In the genomic region with DNA sequence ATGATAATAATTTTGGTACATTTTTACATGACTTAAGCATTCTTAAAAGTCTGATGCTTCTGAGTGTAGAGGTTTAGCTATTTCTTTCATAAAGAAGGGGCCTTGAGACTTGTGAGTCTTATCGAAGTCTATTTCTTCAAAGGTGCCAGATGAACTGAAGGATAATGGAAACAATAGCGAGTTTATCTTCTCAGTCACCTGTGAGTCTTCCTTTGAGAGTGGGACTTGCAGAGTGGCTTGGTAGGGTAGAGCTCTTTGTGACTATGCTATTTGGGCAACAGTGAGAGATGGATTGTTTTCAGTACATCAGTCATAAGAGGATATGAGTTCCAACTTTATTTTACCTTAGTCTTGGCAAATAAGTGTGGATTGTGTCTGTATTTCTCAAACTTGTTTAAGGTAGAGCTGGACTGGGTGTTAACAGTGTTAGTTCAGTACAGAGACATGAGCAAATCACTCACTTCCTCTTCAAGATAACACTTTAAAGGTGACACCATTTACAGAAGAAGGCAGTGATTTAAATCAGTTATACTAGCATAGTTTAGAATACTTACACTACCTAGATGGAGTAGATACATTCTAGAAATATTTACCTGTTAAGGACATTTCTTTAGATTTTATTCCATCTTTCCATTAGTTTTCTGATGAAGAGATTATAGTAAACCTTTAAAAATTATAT, we compare ENCODE assay signal across 16 cellular contexts. TPM values are rescaled to one million over a fixed set of nuclear protein-coding genes. Genes with fewer than 3 reads are reported as not detected.
A peak's percentile ranks its signal among the peaks of the same experiment; 100 is the strongest.
DNase-seq lines count a peak whose midpoint lies in the region; ATAC-seq, FAIRE-seq and TF ChIP-seq lines count a peak whose summit lies in the region.
"Had no signal": no experiment of that assay in that cellular context is flagged by ENCODE, and none has a peak within 500 bp of the region (broad histone marks: within the 10 kb centered on the region; RNA-seq: fewer than 3 reads in every experiment).

No MANE protein-coding gene starts in this region.

- H3K4me2 ChIP-seq in A549 = no peak overlapping the region; the same call in 2 of the 3 replicates
- H3K4me2 ChIP-seq in PC-9 = peak overlapping the region; percentile 75

- peaks cover 9% of the 10 kb centered on the region for H3K27me3 Mint-ChIP-seq in CD4-positive, CD25-positive, alpha-beta regulatory T cell

- peaks cover 33% of the 10 kb centered on the region for H4K20me1 ChIP-seq in PC-9 (ENCODE audit: insufficient read depth)

- POLR2A ChIA-PET in A549 (lab: Yijun Ruan, JAX) (no interaction called here), PC-9 (lab: Charles Lee; ENCODE audit: unreplicated experiment) (interaction anchor here (0.6 to 0.7 kb wide), 2 partner anchors 60 to 454 kb away, joined by 3 to 9 read pairs; no protein-coding TSS in a partner anchor)

- no peak for TF ChIP-seq RAD21 in A549 (conservative IDR thresholded peaks at IDR 0.05 in 1 of 2, IDR thresholded peaks at IDR 0.05 in 1 of 2)

- peaks cover 37 to 60% (median 56%) of the 10 kb centered on the region in 4 donors for H3K4me1 Mint-ChIP-seq in CD4-positive, CD25-positive, alpha-beta regulatory T cell

- no peak for TF ChIP-seq CTCF in A549 (IDR thresholded peaks at IDR 0.05)
- TF ChIP-seq CTCF in PC-9 (conservative IDR thresholded peaks at IDR 0.05) = no peak
- no peak for TF ChIP-seq CTCF in gastroesophageal sphincter (IDR thresholded peaks at IDR 0.05)
- no peak for TF ChIP-seq CTCF in uterus (IDR thresholded peaks at IDR 0.05)

- peak overlapping the region; percentile 16 to 42 (median 42) for H3K27ac Mint-ChIP-seq in CD4-positive, CD25-positive, alpha-beta regulatory T cell
- H3K27ac Mint-ChIP-seq: progenitor cell of endocrine pancreas had no signal

- TF ChIP-seq POLR2A in A549 (IDR thresholded peaks at IDR 0.05; ENCODE audit: low read length) = no peak
- TF ChIP-seq POLR2A in gastroesophageal sphincter (IDR thresholded peaks at IDR 0.05) = no peak
- no peak for TF ChIP-seq POLR2A in uterus (IDR thresholded peaks at IDR 0.05)

- no peak for ATAC-seq in A549
- no peak for ATAC-seq in CD4-positive, CD25-positive, alpha-beta regulatory T cell (ENCODE audit: low read depth in 2 of 2)
- ATAC-seq in gastroesophageal sphincter = no peak
- no peak for ATAC-seq in HG03025 (IDR thresholded peaks at IDR 0.05; ENCODE audit: low FRiP score, unreplicated experiment)

- H2AFZ ChIP-seq in PC-9 = no peak overlapping the region
- H2AFZ ChIP-seq: GM23248 had no signal

- 91% methylated on average over 2 of the region's 2 CpGs for WGBS in A549 (ENCODE audit: missing lambda C conversion rate)
- WGBS in gastroesophageal sphincter (ENCODE audit: low coverage in 1 of 2), 2 donors = 57 to 95% methylated on average over 1 to 2 of the region's 2 CpGs

- peaks cover 5% of the 10 kb centered on the region for H3K36me3 Mint-ChIP-seq in CD4-positive, CD25-positive, alpha-beta regulatory T cell

- no peaks in the 10 kb centered on the region for H3K9me2 ChIP-seq in PC-9 (ENCODE audit: insufficient read depth)

- H3K9me3 ChIP-seq in A549 (no peaks in the 10 kb centered on the region), PC-9 (ENCODE audit: insufficient read depth, low read depth) (no peaks in the 10 kb centered on the region), gastroesophageal sphincter (no peaks in the 10 kb centered on the region), uterus (no peaks in the 10 kb centered on the region)
- no peaks in the 10 kb centered on the region for H3K9me3 ChIP-seq in CD4-positive, CD25-positive, alpha-beta regulatory T cell (ENCODE audit: control insufficient read depth in 2 of 2, low read length in 2 of 2)

- TF ChIP-seq EP300 in A549 (IDR thresholded peaks at IDR 0.05) = no peak
- no peak for TF ChIP-seq EP300 in gastroesophageal sphincter (IDR thresholded peaks at IDR 0.05)

- H3K4me1 ChIP-seq in A549 (peaks cover 37% of the 10 kb centered on the region; the same call in 2 of the 3 replicates), PC-9 (replicated peaks; ENCODE audit: insufficient read depth) (peaks cover 32% of the 10 kb centered on the region), gastroesophageal sphincter (peaks cover 0 to 70% (median 0%) of the 10 kb centered on the region in 3 donors), uterus (no peaks in the 10 kb centered on the region)
- peaks cover 33% of the 10 kb centered on the region for H3K4me1 ChIP-seq in CD4-positive, CD25-positive, alpha-beta regulatory T cell (ENCODE audit: control insufficient read depth, insufficient read depth, low read length, poor library complexity, severe bottlenecking)

- peaks cover 11% of the 10 kb centered on the region for H3F3A ChIP-seq in PC-9 (ENCODE audit: insufficient read depth, low read depth)

- DNase-seq in A549 (ENCODE audit: low read depth in 1 of 2, low spot score in 1 of 2) = no peak
- peak in 1 of 3 donors; percentile 47 for DNase-seq in CD4-positive, CD25-positive, alpha-beta regulatory T cell
- no peak for DNase-seq in PC-9
- DNase-seq in uterus = no peak
- DNase-seq in Kasumi-1 (lab: John Stamatoyannopoulos, UW) = no peak
- DNase-seq in stimulated activated naive CD4-positive, alpha-beta T cell treated with Interleukin-2 at 50 U/mL for 16 hours (lab: John Stamatoyannopoulos, UW) = no peak
- DNase-seq: brain microvascular endothelial cell; GM23248; NCI-H1105; NCI-H345; stimulated activated CD4-positive, alpha-beta T cell treated with anti-CD3 and anti-CD28 coated beads, Interleukin-4, amount 100 ng/mL, for 4 hours had no signal

- peaks cover 76% of the 10 kb centered on the region for H3K79me2 ChIP-seq in PC-9 (ENCODE audit: low read depth)

- peak overlapping the region; percentile 52 to 91 (median 86) for H3K4me3 Mint-ChIP-seq in CD4-positive, CD25-positive, alpha-beta regulatory T cell

- H3K4me3 ChIP-seq in A549 (no peak overlapping the region), PC-9 (peak overlapping the region; percentile 4; the same call in 1 of the 2 replicates), gastroesophageal sphincter (peak overlapping the region in 1 of 2 donors; percentile 96), uterus (no peak overlapping the region)
- H3K4me3 ChIP-seq in CD4-positive, CD25-positive, alpha-beta regulatory T cell (ENCODE audit: low read depth, low read length) = peak overlapping the region; percentile 56

- peak; percentile 39 for FAIRE-seq in A549 (lab: Jason Lieb, UNC)
- FAIRE-seq: endometrium, TTC549 had no signal

- H3K27ac ChIP-seq in A549 (no peak overlapping the region), PC-9 (0 out of 2 replicates have a peak overlapping the region, but pooled peaks have one; percentile 13), gastroesophageal sphincter (peak overlapping the region; percentile 1 to 99 (median 88)), uterus (peak overlapping the region in 1 of 2 donors; percentile 97)
- H3K27ac ChIP-seq in CD4-positive, CD25-positive, alpha-beta regulatory T cell (ENCODE audit: insufficient read depth, low read length, poor library complexity, severe bottlenecking) = peak overlapping the region; percentile 25
- H3K27ac ChIP-seq: brain microvascular endothelial cell, GM23248 had no signal

- no TSS peak for BruUV-seq in PC-9 (replicated peaks; lab: Mats Ljungman, UMichigan)

- no peaks in the 10 kb centered on the region for H3K9me3 Mint-ChIP-seq in CD4-positive, CD25-positive, alpha-beta regulatory T cell

- intact Hi-C loops in PC-9 (cut with micrococcal nuclease; ENCODE audit: unreplicated experiment) = no loop called here
- intact Hi-C loops in uterus (cut with DNase I; ENCODE audit: low total_unique reads) = no loop called here

- CTCF ChIA-PET in A549 (lab: Yijun Ruan, JAX) (interaction anchor here (0.9 to 3.5 kb wide), 7 partner anchors 18 to 121 kb away, joined by 3 to 19 read pairs (median 4); no protein-coding TSS in a partner anchor), PC-9 (lab: Charles Lee) (no interaction called here)

- H3K27me3 ChIP-seq in CD4-positive, CD25-positive, alpha-beta regulatory T cell (ENCODE audit: control insufficient read depth, insufficient read depth, low read length) = no peaks in the 10 kb centered on the region
- H3K27me3 ChIP-seq in PC-9 (ENCODE audit: insufficient read depth, low read depth) = no peaks in the 10 kb centered on the region
- no peaks in the 10 kb centered on the region for H3K27me3 ChIP-seq in gastroesophageal sphincter
- H3K27me3 ChIP-seq in uterus = no peaks in the 10 kb centered on the region
- H3K27me3 ChIP-seq: brain microvascular endothelial cell had no signal

- H3K36me3 ChIP-seq in CD4-positive, CD25-positive, alpha-beta regulatory T cell (ENCODE audit: control insufficient read depth, insufficient read depth, low read length) = peaks cover 5% of the 10 kb centered on the region
- H3K36me3 ChIP-seq in PC-9 (ENCODE audit: low read depth) = 0 out of 2 replicates have a peak, but pooled peaks cover 15% of the 10 kb centered on the region
- H3K36me3 ChIP-seq in gastroesophageal sphincter = peaks cover 0 to 5% of the 10 kb centered on the region in 2 donors
- H3K36me3 ChIP-seq in uterus = no peaks in the 10 kb centered on the region
- H3K36me3 ChIP-seq: brain microvascular endothelial cell had no signal

TF ChIP-seq in A549, 52 proteins besides CTCF, POLR2A, EP300 and RAD21:
- TF ChIP-seq HDAC2 (IDR thresholded peaks at IDR 0.05) (no peak), FOXS1 (CRISPR knock-in tag; IDR thresholded peaks at IDR 0.05) (no peak), RCOR1 (IDR thresholded peaks at IDR 0.05; ENCODE audit: low read depth, low read length) (no peak)

RNA-seq across cellular contexts. Expression of a gene that starts 3.2 kb away (rescaled TPM):
- polyA plus RNA-seq in A549 (2011; rRNA removed) = 28.8 and 59.7 TPM in 2 replicates
- 11.0 and 12.3 TPM in 2 replicates for polyA plus RNA-seq in A549 (2012; cell fraction: cytosol; rRNA removed)
- 75.3 and 75.7 TPM in 2 replicates for polyA plus RNA-seq in A549 (2012; cell fraction: nucleus; rRNA removed)
- 19.9 to 21.5 TPM (median 20.4 TPM) in 3 replicates for polyA plus RNA-seq in A549 (2017; fragmentation: RNase III; extraction: RNeasy Plus Mini Kit Qiagen cat#74134 plus additional on column Dnase treatment)
- 168 and 171 TPM in 2 replicates for polyA minus RNA-seq in A549 (2011; rRNA and poly(A)+ RNA removed)
- 482 TPM for total RNA-seq in CD4-positive, CD25-positive, alpha-beta regulatory T cell
- polyA plus RNA-seq in CD4-positive, CD25-positive, alpha-beta regulatory T cell = 100 to 1,000 TPM; 106 to 121 (median 109) TPM
- total RNA-seq in PC-9 (2021) = 78.3 and 82.5 TPM in 2 replicates
- total RNA-seq in gastroesophageal sphincter = 100 to 1,000 TPM; 196 to 252 (median 215) TPM
- total RNA-seq in uterus = 100 to 1,000 TPM; 128 to 460 (median 243) TPM

Comparison
In these comparisons a context has a peak if more than half of its experiments do, and no peak if none do; other contexts are left out.
1. H3K27ac ChIP-seq: peak in CD4-positive, CD25-positive, alpha-beta regulatory T cell (single experiment), PC-9 (single experiment) and gastroesophageal sphincter (4 of 4); none in A549 (0 of 2).
2. H3K4me3 ChIP-seq: peak in CD4-positive, CD25-positive, alpha-beta regulatory T cell (single experiment) and PC-9 (single experiment); none in A549 (single experiment) and uterus (0 of 2).